38 cellular contexts compared by ENCODE assay signal in the genomic region with DNA sequence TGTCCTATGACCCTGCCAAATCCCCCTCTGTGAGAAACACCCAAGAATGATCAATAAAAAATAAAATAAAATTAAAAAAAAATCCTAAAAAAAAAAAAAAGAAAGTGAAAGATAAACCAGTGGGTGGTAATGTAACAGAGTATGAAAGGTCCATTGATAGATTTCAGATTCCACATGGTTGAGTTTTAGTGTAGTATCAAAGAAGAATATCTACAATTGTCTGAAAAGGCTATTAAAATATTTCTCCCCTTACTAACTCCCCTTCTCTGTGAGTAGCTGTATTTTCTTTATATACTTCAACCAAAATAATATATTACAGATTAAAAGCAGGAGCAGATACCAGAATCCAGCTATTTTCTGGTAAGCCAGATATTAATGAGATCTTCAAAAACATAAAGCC.
"Had no signal": no experiment of that assay in that cellular context is flagged by ENCODE, and none has a peak within 500 bp of the region (broad histone marks: within the 10 kb centered on the region; RNA-seq: fewer than 3 reads in every experiment).

No MANE protein-coding gene starts in this region.

- FAIRE-seq: astrocyte had no signal

- H3K4me3 Mint-ChIP-seq: activated CD4-positive, alpha-beta memory T cell treated with anti-CD3 and anti-CD28 coated beads, Interleukin-2, amount 10 ng/mL, durations not matched to agents 7 days and 5 days; activated CD4-positive, alpha-beta T cell treated with anti-CD3 and anti-CD28 coated beads for 36 hours; activated CD4-positive, alpha-beta T cell treated with anti-CD3 and anti-CD28 coated beads, Interleukin-2, amount 10 ng/mL, durations not matched to agents 7 days and 5 days; activated CD8-positive, alpha-beta memory T cell treated with anti-CD3 and anti-CD28 coated beads, Interleukin-2, amount 10 ng/mL, durations not matched to agents 7 days and 5 days; activated CD8-positive, alpha-beta T cell treated with anti-CD3 and anti-CD28 coated beads, Interleukin-2, amount 10 ng/mL, durations not matched to agents 7 days and 5 days; activated naive CD4-positive, alpha-beta T cell treated with anti-CD3 and anti-CD28 coated beads, Interleukin-2, amount 10 ng/mL, durations not matched to agents 7 days and 5 days; activated naive CD4-positive, alpha-beta T cell treated with anti-CD3 and anti-CD28 coated beads, Interleukin-2, amount 50 U/mL, for 24 hours; activated naive CD8-positive, alpha-beta T cell; activated naive CD8-positive, alpha-beta T cell treated with anti-CD3 and anti-CD28 coated beads, Interleukin-2, amount 10 ng/mL, durations not matched to agents 7 days and 5 days; activated naive CD8-positive, alpha-beta T cell treated with anti-CD3 and anti-CD28 coated beads, Interleukin-2, amount 50 U/mL, for 24 hours; activated T-cell treated with anti-CD3 and anti-CD28 coated beads, Interleukin-2, amount 50 U/mL, for 24 hours; T-helper 1 cell treated with Interleukin-12 subunit alpha and Interleukin-12 subunit beta and Interleukin-4 antibody, amounts not matched to agents 30 μg/mL and 1 μg/mL, for 36 hours; T-helper 2 cell treated with Interferon-gamma antibody and Interleukin-4, amounts not matched to agents 5 μg/mL and 100 μg/mL, for 36 hours; WTC11 had no signal

- H3K27ac Mint-ChIP-seq: activated CD4-positive, alpha-beta memory T cell treated with anti-CD3 and anti-CD28 coated beads, Interleukin-2, amount 10 ng/mL, durations not matched to agents 7 days and 5 days; activated CD4-positive, alpha-beta T cell treated with anti-CD3 and anti-CD28 coated beads for 36 hours; activated CD4-positive, alpha-beta T cell treated with anti-CD3 and anti-CD28 coated beads, Interleukin-2, amount 10 ng/mL, durations not matched to agents 7 days and 5 days; activated CD8-positive, alpha-beta memory T cell treated with anti-CD3 and anti-CD28 coated beads, Interleukin-2, amount 10 ng/mL, durations not matched to agents 7 days and 5 days; activated CD8-positive, alpha-beta T cell treated with anti-CD3 and anti-CD28 coated beads, Interleukin-2, amount 10 ng/mL, durations not matched to agents 7 days and 5 days; activated naive CD4-positive, alpha-beta T cell treated with anti-CD3 and anti-CD28 coated beads, Interleukin-2, amount 10 ng/mL, durations not matched to agents 7 days and 5 days; activated naive CD4-positive, alpha-beta T cell treated with anti-CD3 and anti-CD28 coated beads, Interleukin-2, amount 50 U/mL, for 24 hours; activated naive CD8-positive, alpha-beta T cell; activated naive CD8-positive, alpha-beta T cell treated with anti-CD3 and anti-CD28 coated beads, Interleukin-2, amount 10 ng/mL, durations not matched to agents 7 days and 5 days; activated naive CD8-positive, alpha-beta T cell treated with anti-CD3 and anti-CD28 coated beads, Interleukin-2, amount 50 U/mL, for 24 hours; activated T-cell treated with anti-CD3 and anti-CD28 coated beads, Interleukin-2, amount 50 U/mL, for 24 hours; activated T-helper 2 cell treated with anti-CD3 and anti-CD28 coated beads, Interferon-gamma antibody, Interleukin-2, Interleukin-4, amounts not matched to agents 10 μg/mL and 5 μg/mL and 100 μg/mL, durations not matched to agents 14 hours and 24 hours and 36 hours; T-helper 1 cell treated with Interleukin-12 subunit alpha and Interleukin-12 subunit beta and Interleukin-4 antibody, amounts not matched to agents 30 μg/mL and 1 μg/mL, for 36 hours; T-helper 2 cell treated with Interferon-gamma antibody and Interleukin-4, amounts not matched to agents 5 μg/mL and 100 μg/mL, for 36 hours; WTC11 had no signal

- H3K36me3 Mint-ChIP-seq: activated CD8-positive, alpha-beta memory T cell treated with anti-CD3 and anti-CD28 coated beads, Interleukin-2, amount 10 ng/mL, durations not matched to agents 7 days and 5 days; activated naive CD4-positive, alpha-beta T cell treated with anti-CD3 and anti-CD28 coated beads, Interleukin-2, amount 50 U/mL, for 24 hours; activated naive CD8-positive, alpha-beta T cell had no signal

- H3K9me3 ChIP-seq: body of pancreas, breast epithelium had no signal

- H3K27me3 Mint-ChIP-seq: activated CD4-positive, alpha-beta memory T cell treated with anti-CD3 and anti-CD28 coated beads, Interleukin-2, amount 10 ng/mL, durations not matched to agents 7 days and 5 days; activated CD4-positive, alpha-beta T cell treated with anti-CD3 and anti-CD28 coated beads for 36 hours; activated CD4-positive, alpha-beta T cell treated with anti-CD3 and anti-CD28 coated beads, Interleukin-2, amount 10 ng/mL, durations not matched to agents 7 days and 5 days; activated naive CD4-positive, alpha-beta T cell treated with anti-CD3 and anti-CD28 coated beads, Interleukin-2, amount 10 ng/mL, durations not matched to agents 7 days and 5 days; activated naive CD4-positive, alpha-beta T cell treated with anti-CD3 and anti-CD28 coated beads, Interleukin-2, amount 50 U/mL, for 24 hours; activated naive CD8-positive, alpha-beta T cell; activated naive CD8-positive, alpha-beta T cell treated with anti-CD3 and anti-CD28 coated beads, Interleukin-2, amount 10 ng/mL, durations not matched to agents 7 days and 5 days; activated naive CD8-positive, alpha-beta T cell treated with anti-CD3 and anti-CD28 coated beads, Interleukin-2, amount 50 U/mL, for 24 hours; activated T-cell treated with anti-CD3 and anti-CD28 coated beads, Interleukin-2, amount 50 U/mL, for 24 hours had no signal

- H3K4me1 Mint-ChIP-seq: activated CD4-positive, alpha-beta T cell treated with anti-CD3 and anti-CD28 coated beads for 36 hours; activated naive CD4-positive, alpha-beta T cell treated with anti-CD3 and anti-CD28 coated beads, Interleukin-2, amount 50 U/mL, for 24 hours had no signal

- DNase-seq: activated CD4-positive, alpha-beta memory T cell treated with anti-CD3 and anti-CD28 coated beads, Interleukin-2, amount 10 ng/mL, durations not matched to agents 7 days and 5 days; activated CD4-positive, alpha-beta T cell treated with anti-CD3 and anti-CD28 coated beads for 1 hour; activated CD4-positive, alpha-beta T cell treated with anti-CD3 and anti-CD28 coated beads for 36 hours; activated CD4-positive, alpha-beta T cell treated with anti-CD3 and anti-CD28 coated beads for 48 hours; activated CD4-positive, alpha-beta T cell treated with anti-CD3 and anti-CD28 coated beads, Interleukin-2, amount 10 ng/mL, durations not matched to agents 7 days and 5 days; activated CD4-positive, alpha-beta T cell treated with anti-CD3 and anti-CD28 coated beads, Interleukin-2, amount 50 U/mL, for 48 hours; activated CD4-positive, CD25-positive, alpha-beta regulatory T cell; activated CD8-positive, alpha-beta memory T cell treated with anti-CD3 and anti-CD28 coated beads for 24 hours; activated CD8-positive, alpha-beta memory T cell treated with anti-CD3 and anti-CD28 coated beads, Interleukin-2, amount 10 ng/mL, durations not matched to agents 7 days and 5 days; activated CD8-positive, alpha-beta memory T cell treated with anti-CD3 and anti-CD28 coated beads, Interleukin-2, amount 50 U/mL, for 48 hours; activated CD8-positive, alpha-beta T cell treated with anti-CD3 and anti-CD28 coated beads, Interleukin-2, amount 10 ng/mL, durations not matched to agents 7 days and 5 days; activated effector memory CD4-positive, alpha-beta T cell treated with Interleukin-2 at 50 U/mL for 16 hours; activated gamma-delta T cell; activated naive CD4-positive, alpha-beta T cell treated with anti-CD3 and anti-CD28 coated beads, Interleukin-2, amount 10 ng/mL, durations not matched to agents 7 days and 5 days; activated naive CD4-positive, alpha-beta T cell treated with Interleukin-2 at 50 U/mL for 16 hours; activated naive CD8-positive, alpha-beta T cell treated with anti-CD3 and anti-CD28 coated beads, Interleukin-2, amount 10 ng/mL, durations not matched to agents 7 days and 5 days; activated naive CD8-positive, alpha-beta T cell treated with anti-CD3 and anti-CD28 coated beads, Interleukin-2, amount 50 U/mL, for 24 hours; activated T-cell treated with anti-CD3 and anti-CD28 coated beads, Interleukin-2, amount 50 U/mL, for 24 hours; activated T-cell treated with anti-CD3 and anti-CD28 coated beads, Interleukin-2, amount 50 U/mL, for 48 hours; amniotic stem cell; aorta; body of pancreas; brain microvascular endothelial cell; central memory CD4-positive, alpha-beta T cell; SW 1271; T-helper 1 cell; T-helper 2 cell; T-helper 9 cell; WERI-Rb-1 had no signal

- H3K27me3 ChIP-seq: body of pancreas, brain microvascular endothelial cell, breast epithelium had no signal

- H3K36me3 ChIP-seq: breast epithelium, WERI-Rb-1 had no signal

- H3K9me3 Mint-ChIP-seq: activated CD4-positive, alpha-beta memory T cell treated with anti-CD3 and anti-CD28 coated beads, Interleukin-2, amount 10 ng/mL, durations not matched to agents 7 days and 5 days; activated CD4-positive, alpha-beta T cell treated with anti-CD3 and anti-CD28 coated beads, Interleukin-2, amount 10 ng/mL, durations not matched to agents 7 days and 5 days; activated naive CD4-positive, alpha-beta T cell treated with anti-CD3 and anti-CD28 coated beads, Interleukin-2, amount 10 ng/mL, durations not matched to agents 7 days and 5 days; activated naive CD4-positive, alpha-beta T cell treated with anti-CD3 and anti-CD28 coated beads, Interleukin-2, amount 50 U/mL, for 24 hours; activated naive CD8-positive, alpha-beta T cell treated with anti-CD3 and anti-CD28 coated beads, Interleukin-2, amount 10 ng/mL, durations not matched to agents 7 days and 5 days; activated naive CD8-positive, alpha-beta T cell treated with anti-CD3 and anti-CD28 coated beads, Interleukin-2, amount 50 U/mL, for 24 hours; activated T-cell treated with anti-CD3 and anti-CD28 coated beads, Interleukin-2, amount 50 U/mL, for 24 hours; activated T-helper 2 cell treated with anti-CD3 and anti-CD28 coated beads, Interferon-gamma antibody, Interleukin-2, Interleukin-4, amounts not matched to agents 10 μg/mL and 5 μg/mL and 100 μg/mL, durations not matched to agents 14 hours and 24 hours and 36 hours; T-helper 1 cell treated with Interleukin-12 subunit alpha and Interleukin-12 subunit beta and Interleukin-4 antibody, amounts not matched to agents 30 μg/mL and 1 μg/mL, for 36 hours; T-helper 2 cell treated with Interferon-gamma antibody and Interleukin-4, amounts not matched to agents 5 μg/mL and 100 μg/mL, for 36 hours had no signal

- H3K27ac ChIP-seq: body of pancreas, brain microvascular endothelial cell, breast epithelium, WERI-Rb-1 had no signal

- H3K4me1 ChIP-seq: body of pancreas, breast epithelium had no signal

- H3K4me3 ChIP-seq: body of pancreas, breast epithelium had no signal

- ATAC-seq: activated CD4-positive, alpha-beta T cell treated with anti-CD3 and anti-CD28 coated beads for 36 hours; activated CD4-positive, CD25-positive, alpha-beta regulatory T cell treated with anti-CD3 and anti-CD28 coated beads, Interleukin-2, amount 50 U/mL, for 24 hours; activated CD8-positive, alpha-beta memory T cell treated with anti-CD3 and anti-CD28 coated beads, Interleukin-2, amount 10 ng/mL, durations not matched to agents 7 days and 5 days; activated CD8-positive, alpha-beta T cell treated with anti-CD3 and anti-CD28 coated beads, Interleukin-2, amount 10 ng/mL, durations not matched to agents 7 days and 5 days; activated naive CD8-positive, alpha-beta T cell treated with anti-CD3 and anti-CD28 coated beads, Interleukin-2, amount 50 U/mL, for 24 hours; body of pancreas; WTC11 had no signal
